8 cellular contexts compared by ENCODE assay signal in genomic region chr17:10844667-10845387, GRCh38. TPM values are rescaled to one million over a fixed set of nuclear protein-coding genes. Genes with fewer than 3 reads are reported as not detected.
A peak's percentile ranks its signal among the peaks of the same experiment; 100 is the strongest.
DNase-seq lines count a peak whose midpoint lies in the region; ATAC-seq, FAIRE-seq and TF ChIP-seq lines count a peak whose summit lies in the region.

No MANE protein-coding gene starts in this region.

- in situ Hi-C loops in GM13976 (cut with MboI; ENCODE audit: low sequenced_read_pairs, unreplicated experiment): loop anchor here (10.0 kb wide), 1 partner anchor 200 kb away; no protein-coding TSS in a partner anchor

- DNase-seq in 8988T (peak; percentile 63), GM13976 (ENCODE audit: low spot score) (peak; percentile 87), NCI-H82 (lab: John Stamatoyannopoulos, UW) (peak; percentile 89), endothelial cell of umbilical vein (ENCODE audit: low read depth, low spot score) (peak; percentile 56)
- DNase-seq in activated CD8-positive, alpha-beta memory T cell treated with anti-CD3 and anti-CD28 coated beads, Interleukin-2, amount 50 U/mL, for 4 hours: peak; percentile 72
- peak; percentile 44 to 54 for DNase-seq in stimulated activated CD8-positive, alpha-beta memory T cell treated with anti-CD3 and anti-CD28 coated beads, Interleukin-15, amount 100 ng/mL, for 4 hours (ENCODE audit: low read depth in 2 of 2)

- peak; percentile 72 for ATAC-seq in HG03039 (IDR thresholded peaks at IDR 0.05; ENCODE audit: unreplicated experiment)

- no peaks in the 10 kb centered on the region for H3K9me1 ChIP-seq in endothelial cell of umbilical vein (replicated peaks; ENCODE audit: control insufficient read depth, extremely low read depth, insufficient read depth, low read length)

- no peaks in the 10 kb centered on the region for H3K36me3 ChIP-seq in endothelial cell of umbilical vein (ENCODE audit: control insufficient read depth in 2 of 2, extremely low read depth in 1 of 2, insufficient read depth in 2 of 2, low read length in 2 of 2)

- H3K27ac ChIP-seq in endothelial cell of umbilical vein (ENCODE audit: insufficient read depth, low read depth, low read length): no peak overlapping the region

- no peaks in the 10 kb centered on the region for H3K79me2 ChIP-seq in endothelial cell of umbilical vein (ENCODE audit: control insufficient read depth, insufficient read depth, low read length)

- TF ChIP-seq CTCF in GM13976 (IDR thresholded peaks at IDR 0.05; ENCODE audit: borderline replicate concordance, control extremely low read depth, extremely low read depth, insufficient read depth, missing control alignments): peak; percentile 96
- TF ChIP-seq CTCF in endothelial cell of umbilical vein (IDR thresholded peaks at IDR 0.05; ENCODE audit: extremely low read depth in 1 of 2, insufficient read depth in 1 of 2, low read depth in 1 of 2, low read length in 2 of 2): peak; percentile 73 to 88

- CTCF ChIA-PET in endothelial cell of umbilical vein (lab: Charles Lee): interaction anchor here (0.5 to 4.3 kb wide), 12 partner anchors 9 to 1142 kb away, joined by 3 to 88 read pairs (median 4); no protein-coding TSS in a partner anchor

- H3K4me1 ChIP-seq in endothelial cell of umbilical vein (ENCODE audit: control insufficient read depth, extremely low read depth, insufficient read depth, low read length) (no peaks in the 10 kb centered on the region), mononuclear cell (ENCODE audit: insufficient read depth, low read length) (peaks cover 6% of the 10 kb centered on the region)

- H2AFZ ChIP-seq in endothelial cell of umbilical vein (ENCODE audit: low read depth, low read length): peak overlapping the region; percentile 12

- dilution Hi-C loops in endothelial cell of umbilical vein (cut with MboI; ENCODE audit: extremely low pct_ligation_motif_present, low sequenced_read_pairs): no loop called here

- no peaks in the 10 kb centered on the region for H3K9me3 ChIP-seq in endothelial cell of umbilical vein (replicated peaks; ENCODE audit: control insufficient read depth, insufficient read depth, low read length)
- no peaks in the 10 kb centered on the region for H3K9me3 ChIP-seq in mononuclear cell (ENCODE audit: low read depth, low read length)

- no TSS peak for BruUV-seq in endothelial cell of umbilical vein (replicated peaks; lab: Mats Ljungman, UMichigan)

- H4K20me1 ChIP-seq in endothelial cell of umbilical vein (replicated peaks; ENCODE audit: control insufficient read depth, extremely low read depth, insufficient read depth, low read length): no peaks in the 10 kb centered on the region

- no peak overlapping the region for H3K9ac ChIP-seq in endothelial cell of umbilical vein (replicated peaks; ENCODE audit: extremely low read depth, insufficient read depth, low read length)

- POLR2A ChIA-PET in endothelial cell of umbilical vein (lab: Charles Lee): interaction anchor here (0.7 kb wide), 1 partner anchor 195 kb away, joined by 4 read pairs; no protein-coding TSS in a partner anchor

- FAIRE-seq in endothelial cell of umbilical vein (lab: Jason Lieb, UNC): peak; percentile 68

- intact Hi-C loops in endothelial cell of umbilical vein (cut with micrococcal nuclease): loop anchor here (1.0 kb wide), 3 partner anchors 108 to 214 kb away; no protein-coding TSS in a partner anchor

- no peak overlapping the region for H3K4me2 ChIP-seq in endothelial cell of umbilical vein (ENCODE audit: insufficient read depth, low read length)

- H3K27me3 ChIP-seq in endothelial cell of umbilical vein (ENCODE audit: control insufficient read depth in 2 of 2, insufficient read depth in 2 of 2, low read length in 2 of 2): peaks cover 0 to 4% of the 10 kb centered on the region in 2 experiments
- H3K27me3 ChIP-seq in mononuclear cell (ENCODE audit: insufficient read depth, low read length): no peaks in the 10 kb centered on the region

- TF ChIP-seq POLR2A in endothelial cell of umbilical vein (IDR thresholded peaks at IDR 0.05; ENCODE audit: low read depth, low read length): no peak

- H3K4me3 ChIP-seq in endothelial cell of umbilical vein (replicated peaks in 1 of 3; ENCODE audit: insufficient read depth in 1 of 3, low read depth in 1 of 3, low read length in 3 of 3): peak overlapping the region in 1 of 3 experiments; percentile 33
- H3K4me3 ChIP-seq in mononuclear cell (ENCODE audit: low read length): peak overlapping the region; percentile 26

TF ChIP-seq in endothelial cell of umbilical vein, 7 proteins besides CTCF, POLR2A, EP300 and RAD21:
- TF ChIP-seq, protein P1, sequence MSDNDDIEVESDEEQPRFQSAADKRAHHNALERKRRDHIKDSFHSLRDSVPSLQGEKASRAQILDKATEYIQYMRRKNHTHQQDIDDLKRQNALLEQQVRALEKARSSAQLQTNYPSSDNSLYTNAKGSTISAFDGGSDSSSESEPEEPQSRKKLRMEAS (IDR thresholded peaks at IDR 0.05; ENCODE audit: insufficient read depth, insufficient read length): no peak
- no peak for TF ChIP-seq EZH2 (IDR thresholded peaks at IDR 0.05; ENCODE audit: borderline replicate concordance, low read depth, low read length, severe bottlenecking)
- TF ChIP-seq GATA2 (IDR thresholded peaks at IDR 0.05; ENCODE audit: insufficient read depth, insufficient read length, low read depth, low read length): no peak
- TF ChIP-seq FOS (IDR thresholded peaks at IDR 0.05; ENCODE audit: borderline replicate concordance, insufficient read depth, low read length): no peak
- TF ChIP-seq POLR2AphosphoS5 (IDR thresholded peaks at IDR 0.05; ENCODE audit: insufficient read depth, low read depth, low read length): no peak
- no peak for TF ChIP-seq JUN (IDR thresholded peaks at IDR 0.05; ENCODE audit: borderline replicate concordance, insufficient read depth, insufficient read length, low read depth)

RNA-seq across cellular contexts. Expression of gene PIRT, which starts 6.9 kb away (rescaled TPM):
- total RNA-seq in endothelial cell of umbilical vein (not detected in 2 replicates), mononuclear cell (0.10 TPM)
- not detected in 2 replicates for polyA plus RNA-seq in endothelial cell of umbilical vein
- not detected in 2 replicates for polyA plus RNA-seq in endothelial cell of umbilical vein (2011; cell fraction: cytosol; rRNA removed)
- not detected in 2 replicates for polyA plus RNA-seq in endothelial cell of umbilical vein (2011; cell fraction: nucleus; rRNA removed)
- not detected in 2 replicates for polyA plus RNA-seq in endothelial cell of umbilical vein (2012)
- polyA minus RNA-seq in endothelial cell of umbilical vein: not detected in 2 replicates
- not detected for polyA minus RNA-seq in endothelial cell of umbilical vein (2011; cell fraction: cytosol; rRNA and poly(A)+ RNA removed)
- polyA minus RNA-seq in endothelial cell of umbilical vein (2011; cell fraction: nucleus; rRNA and poly(A)+ RNA removed): not detected in 2 replicates

RNA-seq across cellular contexts. Expression of gene TMEM238L, which starts 40.9 kb away (rescaled TPM):
- not detected in 2 replicates for total RNA-seq in endothelial cell of umbilical vein
- not detected in 2 replicates for polyA plus RNA-seq in endothelial cell of umbilical vein
- polyA plus RNA-seq in endothelial cell of umbilical vein (2011; cell fraction: cytosol; rRNA removed): not detected in 2 replicates
- polyA plus RNA-seq in endothelial cell of umbilical vein (2011; cell fraction: nucleus; rRNA removed): not detected in 2 replicates
- not detected in 2 replicates for polyA plus RNA-seq in endothelial cell of umbilical vein (2012)
- not detected in 2 replicates for polyA minus RNA-seq in endothelial cell of umbilical vein
- not detected for polyA minus RNA-seq in endothelial cell of umbilical vein (2011; cell fraction: cytosol; rRNA and poly(A)+ RNA removed)
- not detected in 2 replicates for polyA minus RNA-seq in endothelial cell of umbilical vein (2011; cell fraction: nucleus; rRNA and poly(A)+ RNA removed)
- total RNA-seq in mononuclear cell: not detected
